Comparison of ENCODE assay signal across 18 cellular contexts in genomic region chr11:1943576-1943975, GRCh38. TPM values are rescaled to one million over a fixed set of nuclear protein-coding genes. Genes with fewer than 3 reads are reported as not detected.
DNase-seq lines count a peak whose midpoint lies in the region; ATAC-seq, FAIRE-seq and TF ChIP-seq lines count a peak whose summit lies in the region.
"Had no signal": no experiment of that assay in that cellular context is flagged by ENCODE, and none has a peak within 500 bp of the region (broad histone marks: within the 10 kb centered on the region; RNA-seq: fewer than 3 reads in every experiment).

No MANE protein-coding gene starts in this region.

- WGBS in GM12878 (ENCODE audit: insufficient coverage, insufficient replicate concordance, low lambda C conversion rate, missing lambda C conversion rate): 67% methylated on average over 13 of the region's 15 CpGs

- TF ChIP-seq CTCF in natural killer cell (IDR thresholded peaks at IDR 0.05) (no peak), GM12878 (IDR thresholded peaks at IDR 0.05 in 2 of 3, conservative IDR thresholded peaks at IDR 0.05 in 1 of 3; ENCODE audit: control insufficient read depth in 2 of 3, extremely low read depth in 1 of 3, insufficient read depth in 1 of 3, low read depth in 3 of 3, low read length in 3 of 3) (no peak)

- no peaks in the 10 kb centered on the region for H3K4me1 ChIP-seq in GM12878 (ENCODE audit: control insufficient read depth, insufficient read depth, low read length)
- H3K4me1 ChIP-seq: Peyer's patch had no signal

- RAD21 ChIA-PET in GM12878 (lab: Charles Lee; ENCODE audit: unreplicated experiment): no interaction called here

- POLR2A ChIA-PET in GM12878 (lab: Charles Lee): no interaction called here

- no peak overlapping the region for H2AFZ ChIP-seq in GM12878 (ENCODE audit: control insufficient read depth, low read depth, low read length)

- H3K4me3 ChIP-seq in GM12878: no peak overlapping the region
- H3K4me3 ChIP-seq: BLaER1 treated with 17β-estradiol and CSF1 and Interleukin-3, amounts not matched to agents 10 nM and 100 nM; Peyer's patch had no signal

- no peak overlapping the region for H3K4me2 ChIP-seq in GM12878 (ENCODE audit: control insufficient read depth, insufficient read depth)

- intact Hi-C loops in natural killer cell (cut with micrococcal nuclease): no loop called here
- intact Hi-C loops in GM12878 (cut with micrococcal nuclease; ENCODE audit: unreplicated experiment): no loop called here

- no peaks in the 10 kb centered on the region for H3K9me3 ChIP-seq in GM12878 (replicated peaks; ENCODE audit: control insufficient read depth, insufficient read depth, low read length)
- H3K9me3 ChIP-seq: BLaER1 treated with 17β-estradiol and CSF1 and Interleukin-3, amounts not matched to agents 10 nM and 100 nM; Peyer's patch had no signal

- no peaks in the 10 kb centered on the region for H4K20me1 ChIP-seq in GM12878 (ENCODE audit: control insufficient read depth, insufficient read depth)
- H4K20me1 ChIP-seq: BLaER1 treated with 17β-estradiol and CSF1 and Interleukin-3, amounts not matched to agents 10 nM and 100 nM had no signal

- H3K27me3 ChIP-seq in GM12878 (replicated peaks in 1 of 2; ENCODE audit: control insufficient read depth in 2 of 2, insufficient read depth in 2 of 2, low read length in 1 of 2): no peaks in the 10 kb centered on the region
- H3K27me3 ChIP-seq: BLaER1 treated with 17β-estradiol and CSF1 and Interleukin-3, amounts not matched to agents 10 nM and 100 nM; Peyer's patch had no signal

- H3K36me3 ChIP-seq in GM12878 (ENCODE audit: control insufficient read depth in 2 of 2, insufficient read depth in 2 of 2, low read length in 1 of 2): no peaks in the 10 kb centered on the region
- H3K36me3 ChIP-seq: BLaER1 treated with 17β-estradiol and CSF1 and Interleukin-3, amounts not matched to agents 10 nM and 100 nM; Peyer's patch had no signal

- peaks cover 0 to 2% of the 10 kb centered on the region in 2 donors for H3K27me3 Mint-ChIP-seq in natural killer cell (ENCODE audit: low read depth in 2 of 2)
- no peaks in the 10 kb centered on the region for H3K27me3 Mint-ChIP-seq in natural killer cell treated with Interleukin-12 subunit alpha and Interleukin-12 subunit beta and Interleukin-15 and Interleukin-18, amount 100 ng/mL, for 72 hours

- H3K27ac Mint-ChIP-seq in natural killer cell: no peak overlapping the region
- no peak overlapping the region for H3K27ac Mint-ChIP-seq in natural killer cell treated with Interleukin-12 subunit alpha and Interleukin-12 subunit beta and Interleukin-15 and Interleukin-18, amount 100 ng/mL, for 72 hours

- CTCF ChIA-PET in GM12878 (lab: Yijun Ruan, JAX): no interaction called here

- H3K9ac ChIP-seq in GM12878 (ENCODE audit: control insufficient read depth, insufficient read depth, low read length): no peak overlapping the region
- H3K9ac ChIP-seq: BLaER1 treated with 17β-estradiol and CSF1 and Interleukin-3, amounts not matched to agents 10 nM and 100 nM had no signal

- H3K9me3 Mint-ChIP-seq in natural killer cell: no peaks in the 10 kb centered on the region
- H3K9me3 Mint-ChIP-seq in natural killer cell treated with Interleukin-12 subunit alpha and Interleukin-12 subunit beta and Interleukin-15 and Interleukin-18, amount 100 ng/mL, for 72 hours: no peaks in the 10 kb centered on the region

- no peaks in the 10 kb centered on the region for H3K79me2 ChIP-seq in GM12878 (ENCODE audit: control insufficient read depth, insufficient read depth, low read length)

- no peak for ATAC-seq in natural killer cell
- ATAC-seq in natural killer cell treated with Interleukin-12 subunit alpha and Interleukin-12 subunit beta and Interleukin-15 and Interleukin-18, amount 100 ng/mL, for 72 hours: no peak
- ATAC-seq in GM12878: no peak

- no peak for TF ChIP-seq POLR2A in GM12878 (IDR thresholded peaks at IDR 0.05; ENCODE audit: low read depth, low read length)

- TF ChIP-seq RAD21 in GM12878 (IDR thresholded peaks at IDR 0.05; ENCODE audit: insufficient read depth, low read depth, low read length): no peak

- DNase-seq in natural killer cell: peak; percentile 13
- no peak for DNase-seq in natural killer cell treated with Interleukin-12 subunit alpha and Interleukin-12 subunit beta and Interleukin-15 and Interleukin-18, amount 100 ng/mL, for 72 hours (ENCODE audit: low spot score)
- DNase-seq in GM12878 (ENCODE audit: low read depth, low spot score): no peak
- DNase-seq in mucosa of gallbladder (ENCODE audit: low spot score): peak; percentile 4
- no peak for DNase-seq in T1000 (lab: John Stamatoyannopoulos, UW)
- no peak for DNase-seq in NCI-H1436 (lab: John Stamatoyannopoulos, UW)
- no peak for DNase-seq in RPMI8226
- DNase-seq in AG08395 (ENCODE audit: low spot score): no peak
- DNase-seq: activated CD8-positive, alpha-beta memory T cell treated with anti-CD3 and anti-CD28 coated beads, Interleukin-2, amount 50 U/mL, for 48 hours; amygdala; HCEC 1CT; retina; stimulated activated naive CD4-positive, alpha-beta T cell treated with Interleukin-2 at 50 U/mL for 16 hours had no signal

- no peak for TF ChIP-seq EP300 in GM12878 (IDR thresholded peaks at IDR 0.05; ENCODE audit: borderline replicate concordance in 1 of 2, control insufficient read depth in 1 of 2, low read depth in 2 of 2, low read length in 2 of 2)

- in situ Hi-C loops in GM12878 (cut with MboI): no loop called here

- FAIRE-seq in GM12878 (lab: Jason Lieb, UNC): no peak

- BruUV-seq in GM12878 (replicated peaks; lab: Mats Ljungman, UMichigan): no TSS peak

- peaks cover 4 to 16% of the 10 kb centered on the region in 2 donors for H3K4me1 Mint-ChIP-seq in natural killer cell
- H3K4me1 Mint-ChIP-seq in natural killer cell treated with Interleukin-12 subunit alpha and Interleukin-12 subunit beta and Interleukin-15 and Interleukin-18, amount 100 ng/mL, for 72 hours (ENCODE audit: low read depth in 2 of 2): peaks cover 11 to 12% of the 10 kb centered on the region in 2 donors

- H3K27ac ChIP-seq in GM12878 (ENCODE audit: control insufficient read depth, insufficient read depth): no peak overlapping the region
- H3K27ac ChIP-seq: BLaER1 treated with 17β-estradiol and CSF1 and Interleukin-3, amounts not matched to agents 10 nM and 100 nM; Peyer's patch had no signal

- no peak overlapping the region for H3K4me3 Mint-ChIP-seq in natural killer cell
- H3K4me3 Mint-ChIP-seq in natural killer cell treated with Interleukin-12 subunit alpha and Interleukin-12 subunit beta and Interleukin-15 and Interleukin-18, amount 100 ng/mL, for 72 hours: no peak overlapping the region

- no peaks in the 10 kb centered on the region for H3K36me3 Mint-ChIP-seq in natural killer cell
- no peaks in the 10 kb centered on the region for H3K36me3 Mint-ChIP-seq in natural killer cell treated with Interleukin-12 subunit alpha and Interleukin-12 subunit beta and Interleukin-15 and Interleukin-18, amount 100 ng/mL, for 72 hours

- SMC1A ChIA-PET in GM12878 (lab: Charles Lee; ENCODE audit: uncharacterized antibody, unreplicated experiment): no interaction called here

RNA-seq across cellular contexts. Expression of gene MRPL23, which starts 3.6 kb away (rescaled TPM):
- total RNA-seq in natural killer cell (10 to 100 TPM; 31.2 to 35.4 (median 32.8) TPM), GM12878 (2014; rRNA removed) (190 and 198 TPM in 2 replicates), GM12878 (2014; rRNA removed; fragmentation: Illumina TruSeq; extraction: Trizol) (103 and 111 TPM in 2 replicates), GM12878 (2021) (141 and 143 TPM in 2 replicates), mucosa of gallbladder (54.8 TPM)
- 10 to 100 TPM; 81.3 to 89.7 TPM for total RNA-seq in natural killer cell treated with Interleukin-12 subunit alpha and Interleukin-12 subunit beta and Interleukin-15 and Interleukin-18, amount 100 ng/mL, for 72 hours
- 171 and 175 TPM in 2 replicates for total RNA-seq in GM12878 (2013; cell fraction: nucleolus; rRNA removed)
- 34.6 TPM for polyA plus RNA-seq in GM12878 (2011; ENCODE audit: low read depth)
- polyA plus RNA-seq in GM12878 (2011; rRNA removed) (48.9 and 101 TPM in 2 replicates), GM12878 (2014; fragmentation: Illumina TruSeq; extraction: Trizol) (41.6 and 97.6 TPM in 2 replicates), GM12878 (2014; fragmentation: Nextera tagmentation; extraction: Ambion mirVana) (1 to 10 TPM; 1.6 to 2.5 TPM), GM12878 (2014; rRNA removed) (201 and 230 TPM in 2 replicates), GM12878 (2016; fragmentation: Nextera tagmentation; extraction: Ambion mirVana) (100 to 1,000 TPM; 187 to 207 TPM)
- polyA plus RNA-seq in GM12878 (2011; cell fraction: cytosol; rRNA removed): 249 and 306 TPM in 2 replicates
- 123 and 150 TPM in 2 replicates for polyA plus RNA-seq in GM12878 (2011; cell fraction: nucleus; rRNA removed)
- 101 and 133 TPM in 2 replicates for polyA plus RNA-seq in GM12878 (2012)
- polyA minus RNA-seq in GM12878 (2011; rRNA and poly(A)+ RNA removed): 46.3 and 105 TPM in 2 replicates
- 35.0 and 42.8 TPM in 2 replicates for polyA minus RNA-seq in GM12878 (2011; cell fraction: cytosol; rRNA and poly(A)+ RNA removed)
- 35.2 and 56.3 TPM in 2 replicates for polyA minus RNA-seq in GM12878 (2011; cell fraction: nucleus; rRNA and poly(A)+ RNA removed)

RNA-seq across cellular contexts. Expression of gene TNNT3, which starts 24.1 kb away (rescaled TPM):
- total RNA-seq in natural killer cell (10 to 100 TPM; 15.8 to 27.9 (median 26.2) TPM), GM12878 (2014; rRNA removed) (not detected in 2 replicates), GM12878 (2014; rRNA removed; fragmentation: Illumina TruSeq; extraction: Trizol) (not detected in 2 replicates), GM12878 (2021) (not detected in 2 replicates), mucosa of gallbladder (1.5 TPM)
- total RNA-seq in natural killer cell treated with Interleukin-12 subunit alpha and Interleukin-12 subunit beta and Interleukin-15 and Interleukin-18, amount 100 ng/mL, for 72 hours: under 1 TPM in 1 of 2 donors, not detected in 1; 0.33 TPM
- total RNA-seq in GM12878 (2013; cell fraction: nucleolus; rRNA removed): 23.0 and 26.1 TPM in 2 replicates
- 1.0 TPM for polyA plus RNA-seq in GM12878 (2011; ENCODE audit: low read depth)
- polyA plus RNA-seq in GM12878 (2011; rRNA removed) (0.39 and 0.50 TPM in 2 replicates), GM12878 (2014; fragmentation: Illumina TruSeq; extraction: Trizol) (0.40 TPM in 1 of 2 replicates, not detected in the other), GM12878 (2014; fragmentation: Nextera tagmentation; extraction: Ambion mirVana) (not detected), GM12878 (2014; rRNA removed) (not detected in 2 replicates), GM12878 (2016; fragmentation: Nextera tagmentation; extraction: Ambion mirVana) (not detected)
- polyA plus RNA-seq in GM12878 (2011; cell fraction: cytosol; rRNA removed): 0.24 and 0.27 TPM in 2 replicates
- 6.6 and 8.8 TPM in 2 replicates for polyA plus RNA-seq in GM12878 (2011; cell fraction: nucleus; rRNA removed)
- 2.7 and 2.9 TPM in 2 replicates for polyA plus RNA-seq in GM12878 (2012)
- polyA minus RNA-seq in GM12878 (2011; rRNA and poly(A)+ RNA removed): 0.29 TPM in 1 of 2 replicates, not detected in the other
- polyA minus RNA-seq in GM12878 (2011; cell fraction: cytosol; rRNA and poly(A)+ RNA removed): not detected in 2 replicates
- 0.38 and 0.60 TPM in 2 replicates for polyA minus RNA-seq in GM12878 (2011; cell fraction: nucleus; rRNA and poly(A)+ RNA removed)
- total RNA-seq: dermis blood vessel endothelial cell had no signal

RNA-seq across cellular contexts. Expression of gene PRR33, which starts 51.9 kb away (rescaled TPM):
- total RNA-seq in natural killer cell (under 1 TPM in 2 of 3 donors, not detected in 1; 0.14 to 0.32 TPM), GM12878 (2014; rRNA removed) (not detected in 2 replicates), GM12878 (2014; rRNA removed; fragmentation: Illumina TruSeq; extraction: Trizol) (not detected in 2 replicates), GM12878 (2021) (not detected in 2 replicates), mucosa of gallbladder (not detected)
- not detected for total RNA-seq in natural killer cell treated with Interleukin-12 subunit alpha and Interleukin-12 subunit beta and Interleukin-15 and Interleukin-18, amount 100 ng/mL, for 72 hours
- not detected in 2 replicates for total RNA-seq in GM12878 (2013; cell fraction: nucleolus; rRNA removed)
- polyA plus RNA-seq in GM12878 (2011; ENCODE audit: low read depth): 3.0 TPM
- polyA plus RNA-seq in GM12878 (2011; rRNA removed) (not detected in 2 replicates), GM12878 (2014; fragmentation: Illumina TruSeq; extraction: Trizol) (not detected in 2 replicates), GM12878 (2014; fragmentation: Nextera tagmentation; extraction: Ambion mirVana) (under 1 TPM in 1 of 2 experiments, not detected in 1; 0.02 TPM), GM12878 (2014; rRNA removed) (0.03 TPM in 2 replicates), GM12878 (2016; fragmentation: Nextera tagmentation; extraction: Ambion mirVana) (1 to 10 TPM in 1 of 2 experiments, under 1 TPM in 1; 0.74 to 1.0 TPM)
- polyA plus RNA-seq in GM12878 (2011; cell fraction: cytosol; rRNA removed): 0.01 TPM in 1 of 2 replicates, not detected in the other
- polyA plus RNA-seq in GM12878 (2011; cell fraction: nucleus; rRNA removed): not detected in 2 replicates
- 6.1 and 10.8 TPM in 2 replicates for polyA plus RNA-seq in GM12878 (2012)
- polyA minus RNA-seq in GM12878 (2011; rRNA and poly(A)+ RNA removed): not detected in 2 replicates
- not detected in 2 replicates for polyA minus RNA-seq in GM12878 (2011; cell fraction: cytosol; rRNA and poly(A)+ RNA removed)
- not detected in 2 replicates for polyA minus RNA-seq in GM12878 (2011; cell fraction: nucleus; rRNA and poly(A)+ RNA removed)
- total RNA-seq: dermis blood vessel endothelial cell; mononuclear cell; Peyer's patch; T-helper 2 cell treated with Interferon-gamma antibody and Interleukin-4, amounts not matched to agents 100 ng/mL and 5 ng/mL, for 36 hours had no signal

RNA-seq across cellular contexts. Expression of gene H19, which starts 54.1 kb away (rescaled TPM):
- total RNA-seq in natural killer cell (not detected), GM12878 (2014; rRNA removed) (0.11 TPM in 1 of 2 replicates, not detected in the other), GM12878 (2014; rRNA removed; fragmentation: Illumina TruSeq; extraction: Trizol) (not detected in 2 replicates), GM12878 (2021) (1.1 and 1.2 TPM in 2 replicates), mucosa of gallbladder (67.3 TPM)
- not detected for total RNA-seq in natural killer cell treated with Interleukin-12 subunit alpha and Interleukin-12 subunit beta and Interleukin-15 and Interleukin-18, amount 100 ng/mL, for 72 hours
- total RNA-seq in GM12878 (2013; cell fraction: nucleolus; rRNA removed): not detected in 2 replicates
- not detected for polyA plus RNA-seq in GM12878 (2011; ENCODE audit: low read depth)
- polyA plus RNA-seq in GM12878 (2011; rRNA removed) (0.07 and 0.10 TPM in 2 replicates), GM12878 (2014; fragmentation: Illumina TruSeq; extraction: Trizol) (0.04 TPM in 1 of 2 replicates, not detected in the other), GM12878 (2014; fragmentation: Nextera tagmentation; extraction: Ambion mirVana) (not detected), GM12878 (2014; rRNA removed) (0.53 TPM in 1 of 2 replicates, not detected in the other), GM12878 (2016; fragmentation: Nextera tagmentation; extraction: Ambion mirVana) (not detected)
- polyA plus RNA-seq in GM12878 (2011; cell fraction: cytosol; rRNA removed): not detected in 2 replicates
- polyA plus RNA-seq in GM12878 (2011; cell fraction: nucleus; rRNA removed): 0.25 TPM in 1 of 2 replicates, not detected in the other
- 0.81 and 0.83 TPM in 2 replicates for polyA plus RNA-seq in GM12878 (2012)
- polyA minus RNA-seq in GM12878 (2011; rRNA and poly(A)+ RNA removed): 0.66 and 0.77 TPM in 2 replicates
- polyA minus RNA-seq in GM12878 (2011; cell fraction: cytosol; rRNA and poly(A)+ RNA removed): 1.5 TPM in 1 of 2 replicates, not detected in the other
- polyA minus RNA-seq in GM12878 (2011; cell fraction: nucleus; rRNA and poly(A)+ RNA removed): not detected in 2 replicates
- total RNA-seq: mononuclear cell; T-helper 2 cell treated with Interferon-gamma antibody and Interleukin-4, amounts not matched to agents 100 ng/mL and 5 ng/mL, for 36 hours had no signal

Comparison
In these comparisons a context has a peak if more than half of its experiments do, and no peak if none do; other contexts are left out.
1. DNase-seq: peak in natural killer cell (single experiment) and mucosa of gallbladder (single experiment); none in natural killer cell treated with Interleukin-12 subunit alpha and Interleukin-12 subunit beta and Interleukin-15 and Interleukin-18, amount 100 ng/mL, for 72 hours (single experiment), GM12878 (single experiment), T1000 (single experiment), NCI-H1436 (single experiment), RPMI8226 (single experiment) and AG08395 (single experiment).